22 cellular contexts compared by ENCODE assay signal in the genomic region with DNA sequence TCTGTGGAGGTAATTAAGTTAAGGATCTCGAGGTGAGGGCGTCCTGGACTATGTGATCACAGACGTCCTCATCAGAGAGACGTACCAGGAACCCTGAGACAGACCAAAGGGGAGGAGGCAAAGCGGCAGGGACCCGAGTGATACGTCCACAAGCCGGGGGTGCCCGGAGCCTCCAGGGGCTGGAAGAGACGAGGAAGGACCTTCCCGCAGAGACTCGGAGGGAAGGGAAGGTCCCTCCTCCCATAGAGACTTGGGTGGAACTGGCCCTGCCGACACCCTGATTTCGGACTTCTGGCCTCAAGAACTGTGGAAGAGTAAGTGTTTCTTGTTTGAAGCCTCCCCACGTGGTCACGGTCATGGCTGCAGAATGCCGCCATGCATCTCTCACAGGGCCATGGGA. TPM values are rescaled to one million over a fixed set of nuclear protein-coding genes. Genes with fewer than 3 reads are reported as not detected.
A peak's percentile ranks its signal among the peaks of the same experiment; 100 is the strongest.
DNase-seq lines count a peak whose midpoint lies in the region; ATAC-seq, FAIRE-seq and TF ChIP-seq lines count a peak whose summit lies in the region.
"Had no signal": no experiment of that assay in that cellular context is flagged by ENCODE, and none has a peak within 500 bp of the region (broad histone marks: within the 10 kb centered on the region; RNA-seq: fewer than 3 reads in every experiment).

No MANE protein-coding gene starts in this region.

- no peaks in the 10 kb centered on the region for H3K27me3 ChIP-seq in BLaER1
- H3K27me3 ChIP-seq in K562 (ENCODE audit: control insufficient read depth in 2 of 2, insufficient read depth in 2 of 2, low read length in 2 of 2): peaks cover 63 to 69% of the 10 kb centered on the region in 2 experiments

- FAIRE-seq in K562 (lab: Jason Lieb, UNC) (no peak), kidney (lab: Jason Lieb, UNC) (no peak)
- FAIRE-seq: A549, D721Med, G401.6, GM12891 had no signal

- intact Hi-C loops in K562 (cut with micrococcal nuclease) (no loop called here), kidney (cut with DNase I) (no loop called here), OCI-LY7 (cut with micrococcal nuclease; ENCODE audit: unreplicated experiment) (no loop called here)

- no TSS peak for BruUV-seq in K562 (replicated peaks; lab: Mats Ljungman, UMichigan)
- BruUV-seq in OCI-LY7 (replicated peaks; lab: Mats Ljungman, UMichigan): no TSS peak

- TF ChIP-seq POLR2A in K562 (conservative IDR thresholded peaks at IDR 0.05): no peak

- H3K4me1 Mint-ChIP-seq in stimulated activated naive B cell treated with anti-CD40 and anti-IgM and Interleukin-4, amounts not matched to agents 10 μg/mL and 1 μg/mL and 100 μg/mL, for 72 hours: peaks cover 2 to 6% of the 10 kb centered on the region in 2 donors
- H3K4me1 Mint-ChIP-seq: B cell had no signal

- TF ChIP-seq EP300 in K562 (IDR thresholded peaks at IDR 0.05; ENCODE audit: low read length): no peak

- ATAC-seq in K562: no peak
- no peak for ATAC-seq in stimulated activated naive B cell treated with anti-CD40 and anti-IgM and Interleukin-4, amounts not matched to agents 10 μg/mL and 1 μg/mL and 100 μg/mL, for 72 hours (replicated peaks)
- ATAC-seq in HG02623 (IDR thresholded peaks at IDR 0.05; ENCODE audit: unreplicated experiment): no peak
- no peak for ATAC-seq in GM19035 (IDR thresholded peaks at IDR 0.05; ENCODE audit: unreplicated experiment)
- ATAC-seq: A549; CD8-positive, alpha-beta T cell had no signal

- peaks cover 51% of the 10 kb centered on the region for H3K9me3 ChIP-seq in BLaER1
- no peaks in the 10 kb centered on the region for H3K9me3 ChIP-seq in K562 (replicated peaks; ENCODE audit: control insufficient read depth, insufficient read depth, low read depth, low read length)
- H3K9me3 ChIP-seq in kidney (ENCODE audit: control insufficient read depth in 1 of 2, low read length in 2 of 2): peaks cover 7 to 15% of the 10 kb centered on the region in 2 donors
- peaks cover 14% of the 10 kb centered on the region for H3K9me3 ChIP-seq in OCI-LY7 (ENCODE audit: low read length)
- H3K9me3 ChIP-seq: A549, Caco-2 had no signal

- no peak overlapping the region for H3K4me3 ChIP-seq in BLaER1
- no peak overlapping the region for H3K4me3 ChIP-seq in K562
- H3K4me3 ChIP-seq in kidney (ENCODE audit: low read length in 2 of 2): no peak overlapping the region
- no peak overlapping the region for H3K4me3 ChIP-seq in OCI-LY7 (ENCODE audit: low read depth, low read length, poor library complexity, severe bottlenecking)
- H3K4me3 ChIP-seq: A549 had no signal

- TF ChIP-seq CTCF in K562 (IDR thresholded peaks at IDR 0.05 in 2 of 3, conservative IDR thresholded peaks at IDR 0.05 in 1 of 3; ENCODE audit: insufficient read depth in 2 of 3, low read depth in 1 of 3, low read length in 3 of 3): no peak
- TF ChIP-seq CTCF in kidney (IDR thresholded peaks at IDR 0.05; ENCODE audit: borderline replicate concordance, extremely low read depth, insufficient read depth): no peak
- TF ChIP-seq CTCF in OCI-LY7 (conservative IDR thresholded peaks at IDR 0.05; ENCODE audit: low read length): no peak

- H3K27ac Mint-ChIP-seq in stimulated activated naive B cell treated with anti-CD40 and anti-IgM and Interleukin-4, amounts not matched to agents 10 μg/mL and 1 μg/mL and 100 μg/mL, for 72 hours: peak overlapping the region; percentile 52
- H3K27ac Mint-ChIP-seq: B cell; CD4-positive, alpha-beta T cell; CD8-positive, alpha-beta T cell had no signal

- H3K4me2 ChIP-seq in BLaER1 (peak overlapping the region; percentile 48), K562 (ENCODE audit: insufficient read depth, low read length) (no peak overlapping the region), OCI-LY7 (ENCODE audit: low read length) (no peak overlapping the region)
- H3K4me2 ChIP-seq: A549 had no signal

- H3K9ac ChIP-seq in BLaER1 (no peak overlapping the region), K562 (ENCODE audit: insufficient read depth in 1 of 2, low read depth in 2 of 2, low read length in 2 of 2) (no peak overlapping the region), kidney (ENCODE audit: low read length in 2 of 2) (no peak overlapping the region)

- no peaks in the 10 kb centered on the region for H3K27me3 Mint-ChIP-seq in stimulated activated naive B cell treated with anti-CD40 and anti-IgM and Interleukin-4, amounts not matched to agents 10 μg/mL and 1 μg/mL and 100 μg/mL, for 72 hours
- H3K27me3 Mint-ChIP-seq: B cell; CD4-positive, alpha-beta T cell had no signal

- peaks cover 59 to 66% of the 10 kb centered on the region in 2 donors for H3K36me3 Mint-ChIP-seq in stimulated activated naive B cell treated with anti-CD40 and anti-IgM and Interleukin-4, amounts not matched to agents 10 μg/mL and 1 μg/mL and 100 μg/mL, for 72 hours

- no peaks in the 10 kb centered on the region for H3K9me1 ChIP-seq in K562 (ENCODE audit: control insufficient read depth, insufficient read depth, low read length)

- 2% methylated on average over 16 of the region's 17 CpGs for WGBS in K562 (ENCODE audit: insufficient coverage, low coverage, missing lambda C conversion rate)

- H3K79me2 ChIP-seq in K562 (ENCODE audit: control insufficient read depth, insufficient read depth, low read length): no peaks in the 10 kb centered on the region
- H3K79me2 ChIP-seq in OCI-LY7 (ENCODE audit: insufficient read depth, low read depth, low read length): no peaks in the 10 kb centered on the region

- TF ChIP-seq RAD21 in K562 (CRISPR knock-in tag; conservative IDR thresholded peaks at IDR 0.05 in 1 of 2, IDR thresholded peaks at IDR 0.05 in 1 of 2): no peak

- H2AFZ ChIP-seq in K562 (ENCODE audit: low read depth, low read length) (no peak overlapping the region), OCI-LY7 (ENCODE audit: low read length) (no peak overlapping the region)

- in situ Hi-C loops in K562 (cut with MboI): no loop called here

- H3K36me3 ChIP-seq in BLaER1: peaks cover 62% of the 10 kb centered on the region
- H3K36me3 ChIP-seq in K562 (ENCODE audit: control insufficient read depth, insufficient read depth, low read length): no peaks in the 10 kb centered on the region
- H3K36me3 ChIP-seq in kidney (ENCODE audit: control insufficient read depth in 1 of 2, insufficient read depth in 2 of 2, low read length in 2 of 2): peaks cover 0 to 3% of the 10 kb centered on the region in 2 donors
- peaks cover 26% of the 10 kb centered on the region for H3K36me3 ChIP-seq in OCI-LY7 (ENCODE audit: insufficient read depth, low read length)

- peaks cover 21 to 34% of the 10 kb centered on the region in 2 donors for H3K9me3 Mint-ChIP-seq in stimulated activated naive B cell treated with anti-CD40 and anti-IgM and Interleukin-4, amounts not matched to agents 10 μg/mL and 1 μg/mL and 100 μg/mL, for 72 hours

- H4K20me1 ChIP-seq in BLaER1 (peaks cover 4% of the 10 kb centered on the region; the same call in 1 of the 2 replicates), K562 (replicated peaks; ENCODE audit: control insufficient read depth, insufficient read depth, low read length) (peaks cover 4% of the 10 kb centered on the region), OCI-LY7 (ENCODE audit: insufficient read depth, low read length) (no peaks in the 10 kb centered on the region)

- H3K27ac ChIP-seq in BLaER1: no peak overlapping the region
- H3K27ac ChIP-seq in K562 (ENCODE audit: extremely low read depth, low read depth, low read length): no peak overlapping the region
- no peak overlapping the region for H3K27ac ChIP-seq in kidney (ENCODE audit: low read depth in 2 of 2, low read length in 2 of 2)
- H3K27ac ChIP-seq in OCI-LY7 (ENCODE audit: low read depth, low read length, poor library complexity, severe bottlenecking): no peak overlapping the region
- H3K27ac ChIP-seq: 22Rv1, A549, C4-2B had no signal

- H3K4me1 ChIP-seq in BLaER1: peaks cover 26% of the 10 kb centered on the region
- peaks cover 0 to 13% of the 10 kb centered on the region in 2 experiments; a peak in 1 of 5 replicates for H3K4me1 ChIP-seq in K562 (replicated peaks in 1 of 2; ENCODE audit: control insufficient read depth in 2 of 2, insufficient read depth in 2 of 2, low read length in 2 of 2)
- H3K4me1 ChIP-seq in kidney (ENCODE audit: control insufficient read depth in 1 of 2, insufficient read depth in 1 of 2, low read depth in 1 of 2, low read length in 2 of 2): no peaks in the 10 kb centered on the region
- no peaks in the 10 kb centered on the region for H3K4me1 ChIP-seq in OCI-LY7 (ENCODE audit: insufficient read depth, low read length, poor library complexity, severe bottlenecking)
- H3K4me1 ChIP-seq: A549, Caco-2 had no signal

- H3K4me3 Mint-ChIP-seq in stimulated activated naive B cell treated with anti-CD40 and anti-IgM and Interleukin-4, amounts not matched to agents 10 μg/mL and 1 μg/mL and 100 μg/mL, for 72 hours: no peak overlapping the region
- H3K4me3 Mint-ChIP-seq: B cell; CD4-positive, alpha-beta T cell; CD8-positive, alpha-beta T cell had no signal

- no peaks in the 10 kb centered on the region for H3K9me2 ChIP-seq in OCI-LY7 (ENCODE audit: insufficient read depth, low read length)

- POLR2A ChIA-PET in K562 (lab: Yijun Ruan, JAX): no interaction called here
- POLR2A ChIA-PET in OCI-LY7 (lab: Charles Lee): no interaction called here

- CTCF ChIA-PET in K562 (lab: Yijun Ruan, JAX; ENCODE audit: low intra/inter-chr PET ratio): no interaction called here
- CTCF ChIA-PET in OCI-LY7 (lab: Charles Lee; ENCODE audit: unreplicated experiment): no interaction called here

- DNase-seq in K562 (ENCODE audit: extremely low read depth in 1 of 4, low spot score in 3 of 4) (no peak), kidney (peak; percentile 41), OCI-LY7 (ENCODE audit: low spot score) (no peak)
- DNase-seq in stimulated activated naive B cell treated with anti-CD40 and anti-IgM and Interleukin-4, amounts not matched to agents 10 μg/mL and 1 μg/mL and 100 μg/mL, for 72 hours: no peak
- no peak for DNase-seq in activated naive CD4-positive, alpha-beta T cell (lab: John Stamatoyannopoulos, UW)
- DNase-seq: AML-193; Caco-2; Calu3; CD4-positive, alpha-beta T cell; CD8-positive, alpha-beta T cell; DMS79 treated with DMSO at 0.1 percent for 48 hours; GF-D8 had no signal

RNA-seq across cellular contexts. Expression of a gene that starts 30.8 kb away (rescaled TPM):
- total RNA-seq in K562 (2011; cell fraction: chromatin; rRNA removed; ENCODE audit: low replicate concordance): 10.7 and 19.1 TPM in 2 replicates
- total RNA-seq in K562 (2011; cell fraction: nucleolus; rRNA removed): 10.8 and 12.0 TPM in 2 replicates
- 11.5 and 12.0 TPM in 2 replicates for total RNA-seq in K562 (2011; cell fraction: nucleoplasm; rRNA removed)
- 0.64 and 0.86 TPM in 2 replicates for total RNA-seq in K562 (2014; rRNA removed)
- 0.26 and 0.44 TPM in 2 replicates for total RNA-seq in K562 (2014; rRNA removed; fragmentation: Illumina TruSeq; extraction: Trizol)
- 0.41 and 0.47 TPM in 2 replicates for total RNA-seq in K562 (2015; rRNA removed; fragmentation: Illumina TruSeq; extraction: Trizol)
- 1.5 and 2.3 TPM in 2 replicates for total RNA-seq in K562 (2021)
- 1.0 and 1.5 TPM in 2 replicates for polyA plus RNA-seq in K562 (2011; rRNA removed)
- polyA plus RNA-seq in K562 (2011; cell fraction: cytosol; rRNA removed): 1.7 and 3.2 TPM in 2 replicates
- polyA plus RNA-seq in K562 (2011; cell fraction: nucleus; rRNA removed): 6.1 and 9.0 TPM in 2 replicates
- polyA plus RNA-seq in K562 (2012): 1.1 and 4.6 TPM in 2 replicates
- 1.1 TPM in 1 of 2 replicates, not detected in the other for polyA plus RNA-seq in K562 (2014; fragmentation: Illumina TruSeq; extraction: Trizol)
- under 1 TPM; 0.11 TPM for polyA plus RNA-seq in K562 (2014; fragmentation: Nextera tagmentation; extraction: Ambion mirVana)
- 0.98 and 1.6 TPM in 2 replicates for polyA plus RNA-seq in K562 (2014; rRNA removed)
- 3.7 and 4.0 TPM in 2 replicates for polyA minus RNA-seq in K562 (2011; rRNA and poly(A)+ RNA removed)
- polyA minus RNA-seq in K562 (2011; cell fraction: cytosol; rRNA and poly(A)+ RNA removed): 3.2 and 3.4 TPM in 2 replicates
- 5.8 and 7.9 TPM in 2 replicates for polyA minus RNA-seq in K562 (2011; cell fraction: nucleus; rRNA and poly(A)+ RNA removed)
- total RNA-seq in kidney: 28.6 TPM
- polyA plus RNA-seq in kidney (ENCODE audit: insufficient read depth, low read depth, low replicate concordance): 15.4 TPM
- total RNA-seq in OCI-LY7 (2014; rRNA removed; shearing (Covaris generic)): 5.8 and 17.0 TPM in 2 replicates
- 31.4 and 32.8 TPM in 2 replicates for total RNA-seq in OCI-LY7 (2022)

RNA-seq across cellular contexts. Expression of a gene that starts 41.6 kb away (rescaled TPM):
- 0.40 and 1.9 TPM in 2 replicates for total RNA-seq in K562 (2011; cell fraction: chromatin; rRNA removed; ENCODE audit: low replicate concordance)
- total RNA-seq in K562 (2011; cell fraction: nucleolus; rRNA removed): 0.66 and 1.3 TPM in 2 replicates
- total RNA-seq in K562 (2011; cell fraction: nucleoplasm; rRNA removed): 0.37 and 0.38 TPM in 2 replicates
- total RNA-seq in K562 (2014; rRNA removed) (not detected in 2 replicates), K562 (2014; rRNA removed; fragmentation: Illumina TruSeq; extraction: Trizol) (not detected in 2 replicates), K562 (2015; rRNA removed; fragmentation: Illumina TruSeq; extraction: Trizol) (not detected in 2 replicates), K562 (2021) (0.07 TPM in 2 replicates), kidney (1.0 TPM), OCI-LY7 (2022) (2.3 and 2.4 TPM in 2 replicates)
- polyA plus RNA-seq in K562 (2011; rRNA removed) (0.09 and 0.15 TPM in 2 replicates), K562 (2014; fragmentation: Illumina TruSeq; extraction: Trizol) (0.04 TPM in 1 of 2 replicates, not detected in the other), K562 (2014; fragmentation: Nextera tagmentation; extraction: Ambion mirVana) (not detected), K562 (2014; rRNA removed) (0.11 and 0.15 TPM in 2 replicates), kidney (ENCODE audit: insufficient read depth, low read depth, low replicate concordance) (0.17 TPM)
- polyA plus RNA-seq in K562 (2011; cell fraction: cytosol; rRNA removed): 0.15 and 0.40 TPM in 2 replicates
- polyA plus RNA-seq in K562 (2011; cell fraction: nucleus; rRNA removed): 0.79 and 1.9 TPM in 2 replicates
- 0.04 TPM in 2 replicates for polyA plus RNA-seq in K562 (2012)
- polyA minus RNA-seq in K562 (2011; rRNA and poly(A)+ RNA removed): 0.06 TPM in 1 of 2 replicates, not detected in the other
- polyA minus RNA-seq in K562 (2011; cell fraction: cytosol; rRNA and poly(A)+ RNA removed): not detected in 2 replicates
- polyA minus RNA-seq in K562 (2011; cell fraction: nucleus; rRNA and poly(A)+ RNA removed): 0.22 and 0.40 TPM in 2 replicates
- total RNA-seq in OCI-LY7 (2014; rRNA removed; shearing (Covaris generic)): 0.82 and 0.85 TPM in 2 replicates
